10 cellular contexts compared by ENCODE assay signal in genomic region chr7:1058821-1059199, GRCh38. TPM values are rescaled to one million over a fixed set of nuclear protein-coding genes. Genes with fewer than 3 reads are reported as not detected.
DNase-seq lines count a peak whose midpoint lies in the region; ATAC-seq and TF ChIP-seq lines count a peak whose summit lies in the region.
"Had no signal": no experiment of that assay in that cellular context is flagged by ENCODE, and none has a peak within 500 bp of the region (broad histone marks: within the 10 kb centered on the region; RNA-seq: fewer than 3 reads in every experiment).

No MANE protein-coding gene starts in this region.

- no peaks in the 10 kb centered on the region for H3K27me3 ChIP-seq in CD4-positive, alpha-beta memory T cell (ENCODE audit: insufficient read depth, low read length)
- no peaks in the 10 kb centered on the region for H3K27me3 ChIP-seq in gastrocnemius medialis

- in situ Hi-C loops in gastrocnemius medialis (cut with MboI; ENCODE audit: low sequenced_read_pairs in 4 of 4) = no loop called here

- TF ChIP-seq POLR2A in gastrocnemius medialis (IDR thresholded peaks at IDR 0.05) = no peak

- no peak for ATAC-seq in gastrocnemius medialis

- H3K4me1 ChIP-seq in CD4-positive, alpha-beta memory T cell (ENCODE audit: insufficient read depth, low read length) = peaks cover 32% of the 10 kb centered on the region
- H3K4me1 ChIP-seq in gastrocnemius medialis = peaks cover 3 to 14% of the 10 kb centered on the region in 2 donors

- no peaks in the 10 kb centered on the region for H3K27me3 Mint-ChIP-seq in CD4-positive, alpha-beta memory T cell
- H3K27me3 Mint-ChIP-seq in progenitor cell of endocrine pancreas = peaks cover 8% of the 10 kb centered on the region

- TF ChIP-seq CTCF in progenitor cell of endocrine pancreas (IDR thresholded peaks at IDR 0.05; ENCODE audit: unreplicated experiment) = no peak
- no peak for TF ChIP-seq CTCF in gastrocnemius medialis (IDR thresholded peaks at IDR 0.05 in 4 of 5, conservative IDR thresholded peaks at IDR 0.05 in 1 of 5)

- H3K9me3 ChIP-seq in CD4-positive, alpha-beta memory T cell (ENCODE audit: control insufficient read depth in 1 of 2, low read length in 2 of 2) = no peaks in the 10 kb centered on the region
- H3K9me3 ChIP-seq in gastrocnemius medialis = no peaks in the 10 kb centered on the region

- intact Hi-C loops in CD4-positive, alpha-beta memory T cell (cut with micrococcal nuclease) = no loop called here
- intact Hi-C loops in gastrocnemius medialis (cut with DNase I; ENCODE audit: low total_unique reads) = no loop called here

- H3K36me3 Mint-ChIP-seq in CD4-positive, alpha-beta memory T cell = peaks cover 3 to 5% of the 10 kb centered on the region in 2 donors
- no peaks in the 10 kb centered on the region for H3K36me3 Mint-ChIP-seq in progenitor cell of endocrine pancreas (ENCODE audit: insufficient read depth)

- peak; percentile 39 to 69 (median 51) for DNase-seq in CD4-positive, alpha-beta memory T cell
- DNase-seq in OCI-M1 (lab: John Stamatoyannopoulos, UW) (peak; percentile 1), epidermal melanocyte (ENCODE audit: insufficient read length, low spot score) (peak; percentile 77), progenitor cell of endocrine pancreas (ENCODE audit: low spot score, unreplicated experiment) (no peak), gastrocnemius medialis (no peak), CD1c-positive myeloid dendritic cell (ENCODE audit: extremely low spot score) (no peak)
- no peak for DNase-seq in activated CD4-positive, alpha-beta T cell treated with anti-CD3 and anti-CD28 coated beads for 48 hours
- DNase-seq in activated CD8-positive, alpha-beta memory T cell treated with anti-CD3 and anti-CD28 coated beads, Interleukin-2, amount 50 U/mL, for 4 hours = no peak

- POLR2A ChIA-PET in CD4-positive, alpha-beta memory T cell (lab: Charles Lee; ENCODE audit: partially characterized antibody) = interaction anchor here (0.8 to 1.6 kb wide), 2 partner anchors 12 to 83 kb away, joined by 4 read pairs; partner anchors contain the start of gene COX19

- no peak overlapping the region for H3K27ac ChIP-seq in CD4-positive, alpha-beta memory T cell (ENCODE audit: low read depth, low read length)
- no peak overlapping the region for H3K27ac ChIP-seq in gastrocnemius medialis

- H3K4me3 ChIP-seq in CD4-positive, alpha-beta memory T cell (ENCODE audit: low read length in 2 of 2) = no peak overlapping the region
- H3K4me3 ChIP-seq in gastrocnemius medialis = no peak overlapping the region
- H3K4me3 ChIP-seq: smooth muscle cell had no signal

- CTCF ChIA-PET in CD4-positive, alpha-beta memory T cell (lab: Charles Lee; ENCODE audit: partially characterized antibody) = interaction anchor here (1.3 to 11.9 kb wide), 3 partner anchors 10 to 64 kb away, joined by 4 to 359 read pairs (median 16); partner anchors contain the start of gene GPR146

- H3K36me3 ChIP-seq in CD4-positive, alpha-beta memory T cell (ENCODE audit: insufficient read depth, low read length) = no peaks in the 10 kb centered on the region
- peaks cover 0 to 4% of the 10 kb centered on the region in 2 donors for H3K36me3 ChIP-seq in gastrocnemius medialis

- peak overlapping the region in 4 of 8 donors; percentile 16 to 72 (median 32) for H3K4me3 Mint-ChIP-seq in CD4-positive, alpha-beta memory T cell
- no peak overlapping the region for H3K4me3 Mint-ChIP-seq in progenitor cell of endocrine pancreas (ENCODE audit: low read depth)

- peaks cover 11 to 50% (median 27%) of the 10 kb centered on the region in 4 donors for H3K4me1 Mint-ChIP-seq in CD4-positive, alpha-beta memory T cell
- peaks cover 5% of the 10 kb centered on the region for H3K4me1 Mint-ChIP-seq in progenitor cell of endocrine pancreas (ENCODE audit: low read depth)

- H3K27ac Mint-ChIP-seq in CD4-positive, alpha-beta memory T cell = peak overlapping the region in 6 of 7 donors; percentile 24 to 88 (median 81)
- peak overlapping the region; percentile 45 for H3K27ac Mint-ChIP-seq in progenitor cell of endocrine pancreas

- H3K9me3 Mint-ChIP-seq in CD4-positive, alpha-beta memory T cell = no peaks in the 10 kb centered on the region
- H3K9me3 Mint-ChIP-seq in progenitor cell of endocrine pancreas (ENCODE audit: low read depth) = no peaks in the 10 kb centered on the region

RNA-seq across cellular contexts. Expression of gene GPR146, which starts 14.5 kb away (rescaled TPM):
- 10 to 100 TPM in 1 of 2 experiments, 1 to 10 TPM in 1; 8.8 to 10.1 TPM for total RNA-seq in CD4-positive, alpha-beta memory T cell
- polyA plus RNA-seq in CD4-positive, alpha-beta memory T cell = 10 to 100 TPM; 10.0 to 22.2 TPM
- 1.6 and 1.9 TPM in 2 replicates for total RNA-seq in progenitor cell of endocrine pancreas
- total RNA-seq in gastrocnemius medialis = 10 to 100 TPM; 23.3 to 43.8 (median 29.5) TPM
- total RNA-seq: fibroblast of villous mesenchyme had no signal

RNA-seq across cellular contexts. Expression of gene GPER1, which starts 29.1 kb away (rescaled TPM):
- total RNA-seq in CD4-positive, alpha-beta memory T cell = not detected
- not detected for polyA plus RNA-seq in CD4-positive, alpha-beta memory T cell
- total RNA-seq in progenitor cell of endocrine pancreas (0.50 and 0.64 TPM in 2 replicates), gastrocnemius medialis (1 to 10 TPM in 3 of 4 donors, under 1 TPM in 1; 0.92 to 3.2 (median 2.1) TPM)

Comparison
In these comparisons a context has a peak if more than half of its experiments do, and no peak if none do; other contexts are left out.
1. DNase-seq: peak in CD4-positive, alpha-beta memory T cell (5 of 5), OCI-M1 (single experiment) and epidermal melanocyte (single experiment); none in progenitor cell of endocrine pancreas (single experiment), gastrocnemius medialis (0 of 2), CD1c-positive myeloid dendritic cell (single experiment), activated CD4-positive, alpha-beta T cell treated with anti-CD3 and anti-CD28 coated beads for 48 hours (single experiment) and activated CD8-positive, alpha-beta memory T cell treated with anti-CD3 and anti-CD28 coated beads, Interleukin-2, amount 50 U/mL, for 4 hours (single experiment).